27 cellular contexts compared by ENCODE assay signal in genomic region chr11:60941371-60942119, GRCh38. TPM values are rescaled to one million over a fixed set of nuclear protein-coding genes. Genes with fewer than 3 reads are reported as not detected.
A peak's percentile ranks its signal among the peaks of the same experiment; 100 is the strongest.
DNase-seq lines count a peak whose midpoint lies in the region; ATAC-seq and TF ChIP-seq lines count a peak whose summit lies in the region.
"Had no signal": no experiment of that assay in that cellular context is flagged by ENCODE, and none has a peak within 500 bp of the region (broad histone marks: within the 10 kb centered on the region; RNA-seq: fewer than 3 reads in every experiment).

No MANE protein-coding gene starts in this region.

- no peak overlapping the region for H3K9ac ChIP-seq in OCI-LY3 (ENCODE audit: low read length)

- peaks cover 99% of the 10 kb centered on the region for H4K20me1 ChIP-seq in OCI-LY3 (ENCODE audit: insufficient read depth, low read length)

- H3K27me3 ChIP-seq in OCI-LY3 (ENCODE audit: low read depth, low read length) = no peaks in the 10 kb centered on the region
- H3K27me3 ChIP-seq in esophagus (ENCODE audit: control insufficient read depth in 1 of 2, insufficient read depth in 2 of 2, low read length in 2 of 2) = no peaks in the 10 kb centered on the region
- H3K27me3 ChIP-seq: body of pancreas, right lobe of liver, vagina had no signal

- no peak overlapping the region for H3K4me3 Mint-ChIP-seq in stimulated activated effector memory CD8-positive, alpha-beta T cell treated with anti-CD3 and anti-CD28 coated beads, Interleukin-12 subunit alpha, Interleukin-12 subunit beta, amount 100 ng/mL, for 72 hours
- H3K4me3 Mint-ChIP-seq: activated CD4-positive, alpha-beta T cell treated with anti-CD3 and anti-CD28 coated beads, Interleukin-2, amount 10 ng/mL, durations not matched to agents 24 days and 14 days; CD4-positive, alpha-beta T cell; T-helper 2 cell treated with Interferon-gamma antibody and Interleukin-4, amounts not matched to agents 5 μg/mL and 100 μg/mL, for 36 hours had no signal

- no peaks in the 10 kb centered on the region for H3K9me3 Mint-ChIP-seq in stimulated activated effector memory CD8-positive, alpha-beta T cell treated with anti-CD3 and anti-CD28 coated beads, Interleukin-12 subunit alpha, Interleukin-12 subunit beta, amount 100 ng/mL, for 72 hours
- H3K9me3 Mint-ChIP-seq: activated CD4-positive, alpha-beta T cell treated with anti-CD3 and anti-CD28 coated beads, Interleukin-2, amount 10 ng/mL, durations not matched to agents 24 days and 14 days; CD4-positive, alpha-beta T cell; T-helper 2 cell treated with Interferon-gamma antibody and Interleukin-4, amounts not matched to agents 5 μg/mL and 100 μg/mL, for 36 hours had no signal

- H3K27ac ChIP-seq in OCI-LY3 (ENCODE audit: low read length) (0 out of 2 replicates have a peak overlapping the region, but pooled peaks have one; percentile 3), esophagus (ENCODE audit: low read depth in 2 of 2, low read length in 1 of 2) (peak overlapping the region; percentile 89 to 90)
- H3K27ac ChIP-seq: right lobe of liver, thoracic aorta, vagina, WERI-Rb-1 had no signal

- H3K36me3 Mint-ChIP-seq in stimulated activated effector memory CD8-positive, alpha-beta T cell treated with anti-CD3 and anti-CD28 coated beads, Interleukin-12 subunit alpha, Interleukin-12 subunit beta, amount 100 ng/mL, for 72 hours = peaks cover 10% of the 10 kb centered on the region

- H2AFZ ChIP-seq in OCI-LY3 (ENCODE audit: low read depth, low read length) = no peak overlapping the region

- peaks cover 11% of the 10 kb centered on the region for H3K4me1 Mint-ChIP-seq in stimulated activated effector memory CD8-positive, alpha-beta T cell treated with anti-CD3 and anti-CD28 coated beads, Interleukin-12 subunit alpha, Interleukin-12 subunit beta, amount 100 ng/mL, for 72 hours

- H3K4me3 ChIP-seq in OCI-LY3 (ENCODE audit: low read length) (no peak overlapping the region), esophagus (ENCODE audit: low read depth in 1 of 2, low read length in 2 of 2) (no peak overlapping the region)
- H3K4me3 ChIP-seq: body of pancreas, right lobe of liver, thoracic aorta, vagina had no signal

- H3K36me3 ChIP-seq in OCI-LY3 (replicated peaks; ENCODE audit: low read depth, low read length) = peaks cover 89% of the 10 kb centered on the region
- H3K36me3 ChIP-seq in esophagus (ENCODE audit: control insufficient read depth in 2 of 2, insufficient read depth in 2 of 2, low read length in 1 of 2) = peaks cover 5 to 11% of the 10 kb centered on the region in 2 donors
- H3K36me3 ChIP-seq: WERI-Rb-1 had no signal

- ATAC-seq in stimulated activated effector memory CD8-positive, alpha-beta T cell treated with anti-CD3 and anti-CD28 coated beads, Interleukin-12 subunit alpha, Interleukin-12 subunit beta, amount 100 ng/mL, for 72 hours = no peak
- ATAC-seq in GM19455 (IDR thresholded peaks at IDR 0.05; ENCODE audit: unreplicated experiment) = no peak
- ATAC-seq: body of pancreas; right lobe of liver; stimulated activated naive CD8-positive, alpha-beta T cell treated with anti-CD3 and anti-CD28 coated beads, Interleukin-15, Interleukin-2, amounts not matched to agents 100 U/mL and 50 U/mL, for 24 hours had no signal

- DNase-seq in NCI-H2171 treated with DMSO at 0.1 percent for 48 hours (lab: John Stamatoyannopoulos, UW) (peak; percentile 43), NCI-H2171 (lab: John Stamatoyannopoulos, UW) (no peak), NCI-H1417 treated with DMSO at 0.1 percent for 48 hours (lab: John Stamatoyannopoulos, UW) (no peak)
- no peak for DNase-seq in stimulated activated effector memory CD8-positive, alpha-beta T cell treated with anti-CD3 and anti-CD28 coated beads, Interleukin-12 subunit alpha, Interleukin-12 subunit beta, amount 100 ng/mL, for 72 hours (ENCODE audit: low spot score in 2 of 2)
- no peak for DNase-seq in stimulated activated CD8-positive, alpha-beta memory T cell treated with anti-CD3 and anti-CD28 coated beads, Interleukin-4, amount 100 ng/mL, for 48 hours
- DNase-seq: 8988T; activated CD4-positive, alpha-beta T cell treated with anti-CD3 and anti-CD28 coated beads, Interleukin-2, amount 10 ng/mL, durations not matched to agents 24 days and 14 days; activated T-cell treated with anti-CD3 and anti-CD28 coated beads, Interleukin-2, amount 50 U/mL, for 48 hours; body of pancreas; CD4-positive, alpha-beta T cell; cerebellar nuclear complex; Kasumi-1; MV-4-11; NCI-H1694 treated with DMSO at 0.1 percent for 48 hours; NCI-H774; right lobe of liver; stimulated activated CD4-positive, alpha-beta T cell treated with anti-CD3 and anti-CD28 coated beads, Interleukin-12 subunit alpha, Interleukin-12 subunit beta, amount 100 ng/mL, for 4 hours; stimulated activated CD4-positive, alpha-beta T cell treated with anti-CD3 and anti-CD28 coated beads, Interleukin-4, amount 100 ng/mL, for 24 hours; stimulated activated naive CD8-positive, alpha-beta T cell treated with anti-CD3 and anti-CD28 coated beads, Interleukin-15, Interleukin-2, amounts not matched to agents 100 U/mL and 50 U/mL, for 24 hours; WERI-Rb-1 had no signal

- 55 to 64% methylated on average over 6 of the region's 6 CpGs for WGBS in esophagus, 2 donors

- H3K4me2 ChIP-seq in OCI-LY3 (ENCODE audit: low read length) = no peak overlapping the region

- peaks cover 13% of the 10 kb centered on the region; the same call in 1 of the 2 replicates for H3K4me1 ChIP-seq in OCI-LY3 (ENCODE audit: low read length)
- peaks cover 3 to 26% of the 10 kb centered on the region in 2 donors for H3K4me1 ChIP-seq in esophagus (ENCODE audit: control insufficient read depth in 2 of 2, insufficient read depth in 2 of 2, low read length in 1 of 2)
- H3K4me1 ChIP-seq: right lobe of liver had no signal

- peaks cover 41% of the 10 kb centered on the region for H3K79me2 ChIP-seq in OCI-LY3 (ENCODE audit: low read length)

- H3K9me3 ChIP-seq in OCI-LY3 (ENCODE audit: insufficient read depth, low read length) = no peaks in the 10 kb centered on the region
- H3K9me3 ChIP-seq in esophagus (ENCODE audit: control insufficient read depth in 2 of 2, insufficient read depth in 1 of 2, low read depth in 1 of 2, low read length in 1 of 2) = no peaks in the 10 kb centered on the region
- H3K9me3 ChIP-seq: body of pancreas, right lobe of liver, thoracic aorta, vagina had no signal

- peak overlapping the region; percentile 37 for H3K27ac Mint-ChIP-seq in stimulated activated effector memory CD8-positive, alpha-beta T cell treated with anti-CD3 and anti-CD28 coated beads, Interleukin-12 subunit alpha, Interleukin-12 subunit beta, amount 100 ng/mL, for 72 hours
- H3K27ac Mint-ChIP-seq: activated CD4-positive, alpha-beta T cell treated with anti-CD3 and anti-CD28 coated beads, Interleukin-2, amount 10 ng/mL, durations not matched to agents 24 days and 14 days; CD4-positive, alpha-beta T cell; T-helper 2 cell treated with Interferon-gamma antibody and Interleukin-4, amounts not matched to agents 5 μg/mL and 100 μg/mL, for 36 hours had no signal

- TF ChIP-seq CTCF in OCI-LY3 (IDR thresholded peaks at IDR 0.05; ENCODE audit: low read depth, low read length) = no peak

RNA-seq across cellular contexts. Expression of gene SLC15A3, which starts 10.4 kb away (rescaled TPM):
- 1 to 10 TPM; 6.5 to 9.7 TPM for polyA plus RNA-seq in esophagus

RNA-seq across cellular contexts. Expression of gene TMEM132A, which starts 17.3 kb away (rescaled TPM):
- polyA plus RNA-seq in esophagus = 10 to 100 TPM in 1 of 2 donors, 1 to 10 TPM in 1; 8.1 to 37.4 TPM

RNA-seq across cellular contexts. Expression of gene TMEM109, which starts 27.6 kb away (rescaled TPM):
- polyA plus RNA-seq in esophagus = 100 to 1,000 TPM in 1 of 2 donors, 10 to 100 TPM in 1; 68.4 to 112 TPM

RNA-seq across cellular contexts. Expression of gene CD6, which starts 29.9 kb away (rescaled TPM):
- polyA plus RNA-seq in esophagus = 1 to 10 TPM; 1.3 to 1.4 TPM
- polyA plus RNA-seq: endothelial cell of umbilical vein had no signal

RNA-seq across cellular contexts. Expression of gene PRPF19, which starts 35.2 kb away (rescaled TPM):
- polyA plus RNA-seq in esophagus = 10 to 100 TPM; 55.1 to 78.2 TPM
